In genomic region chr9:37591775-37592107, GRCh38 we compare ENCODE assay signal across 7 cellular contexts.
A peak's percentile ranks its signal among the peaks of the same experiment; 100 is the strongest.
DNase-seq lines count a peak whose midpoint lies in the region; ATAC-seq and TF ChIP-seq lines count a peak whose summit lies in the region.

No MANE protein-coding gene starts in this region.

- H3K4me3 ChIP-seq in WI38 (ENCODE audit: low read depth, low read length), result peak overlapping the region; percentile 99
- H3K4me3 ChIP-seq in iPS-15b (ENCODE audit: low read depth, low read length), result peak overlapping the region; percentile 98
- peak overlapping the region; percentile 93 to 100 (median 95) for H3K4me3 ChIP-seq in subcutaneous abdominal adipose tissue (ENCODE audit: low read depth in 1 of 5, low read length in 5 of 5)

- no peaks in the 10 kb centered on the region for H3K9me3 ChIP-seq in iPS-15b (ENCODE audit: control insufficient read depth, insufficient read depth, low read length)
- H3K9me3 ChIP-seq in subcutaneous abdominal adipose tissue (ENCODE audit: control insufficient read depth in 5 of 5, low read length in 5 of 5), result no peaks in the 10 kb centered on the region

- peak overlapping the region; percentile 81 for H3K27ac ChIP-seq in subcutaneous abdominal adipose tissue (ENCODE audit: low read depth, low read length)

- no peak for TF ChIP-seq CTCF in WI38 (IDR thresholded peaks at IDR 0.05; ENCODE audit: low read depth, low read length)

- ATAC-seq in HG02642 (IDR thresholded peaks at IDR 0.05; ENCODE audit: poor library complexity, unreplicated experiment), result peak; percentile 1

- peaks cover 3% of the 10 kb centered on the region for H3K4me1 ChIP-seq in iPS-15b (ENCODE audit: control insufficient read depth, insufficient read depth, low read length)
- H3K4me1 ChIP-seq in subcutaneous abdominal adipose tissue (ENCODE audit: control insufficient read depth in 5 of 5, insufficient read depth in 5 of 5, low read length in 5 of 5), result peaks cover 6 to 37% (median 31%) of the 10 kb centered on the region in 5 donors

- H3K36me3 ChIP-seq in iPS-15b (ENCODE audit: control insufficient read depth, insufficient read depth, low read length), result peaks cover 2% of the 10 kb centered on the region
- peaks cover 13 to 19% (median 16%) of the 10 kb centered on the region in 5 donors for H3K36me3 ChIP-seq in subcutaneous abdominal adipose tissue (ENCODE audit: control insufficient read depth in 5 of 5, insufficient read depth in 5 of 5, low read length in 5 of 5)

- H3K9ac ChIP-seq in iPS-15b (ENCODE audit: low read depth, low read length) (peak overlapping the region; percentile 97), subcutaneous abdominal adipose tissue (ENCODE audit: low read length in 5 of 5) (peak overlapping the region in 4 of 5 donors; percentile 90 to 99 (median 96))

- H3K27me3 ChIP-seq in iPS-15b (ENCODE audit: control insufficient read depth, insufficient read depth, low read length) (peaks cover 25% of the 10 kb centered on the region), subcutaneous abdominal adipose tissue (ENCODE audit: control insufficient read depth in 5 of 5, insufficient read depth in 4 of 5, low read length in 5 of 5) (no peaks in the 10 kb centered on the region)

- no peak for DNase-seq in COLO829 (ENCODE audit: low spot score)
- no peak for DNase-seq in AML-193 (lab: John Stamatoyannopoulos, UW)
- no peak for DNase-seq in stimulated activated CD4-positive, alpha-beta T cell treated with anti-CD3 and anti-CD28 coated beads, Interleukin-4, amount 100 ng/mL, for 4 hours
